In the genomic region with DNA sequence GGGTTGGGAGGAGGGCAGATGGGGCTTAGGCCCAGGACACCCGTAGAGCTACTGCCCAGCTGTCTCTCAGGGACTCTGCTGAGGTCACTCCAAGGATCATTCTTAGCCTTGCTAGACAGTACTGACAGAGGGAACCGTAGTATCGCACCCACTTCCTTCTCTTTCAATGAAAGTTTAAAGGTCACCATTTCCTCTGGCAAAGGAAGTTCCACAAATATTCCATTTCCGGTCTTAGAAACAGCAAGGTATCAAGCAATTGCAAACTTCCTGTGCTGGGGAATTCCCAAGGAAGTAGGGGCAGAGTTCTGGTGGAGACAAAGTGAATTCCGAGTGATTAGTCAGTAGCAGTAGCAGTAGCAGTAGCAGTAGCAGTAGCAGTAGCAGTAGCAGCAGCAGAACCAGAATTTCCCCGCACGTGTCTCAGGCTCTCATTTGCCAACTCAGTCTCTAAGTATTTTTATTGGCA, we compare ENCODE assay signal across 8 cellular contexts. TPM values are rescaled to one million over a fixed set of nuclear protein-coding genes. Genes with fewer than 3 reads are reported as not detected.
DNase-seq lines count a peak whose midpoint lies in the region; ATAC-seq and TF ChIP-seq lines count a peak whose summit lies in the region.

No MANE protein-coding gene starts in this region.

- ATAC-seq in GM18867 (IDR thresholded peaks at IDR 0.05; ENCODE audit: unreplicated experiment) (peak; percentile 42), PC-3 (peak; percentile 94), HG03139 (IDR thresholded peaks at IDR 0.05; ENCODE audit: unreplicated experiment) (no peak), HG02970 (IDR thresholded peaks at IDR 0.05; ENCODE audit: low FRiP score, unreplicated experiment) (no peak)

- BruUV-seq in PC-3 (replicated peaks; lab: Mats Ljungman, UMichigan), result no TSS peak

- peak overlapping the region; percentile 21; the same call in 1 of the 2 replicates for H3K4me2 ChIP-seq in PC-3 (ENCODE audit: low read length)

- H2AFZ ChIP-seq in PC-3 (ENCODE audit: low read length), result peak overlapping the region; percentile 51

- CTCF ChIA-PET in PC-3 (lab: Charles Lee), result no interaction called here

- H3K9me2 ChIP-seq in PC-3 (replicated peaks; ENCODE audit: low read length), result no peaks in the 10 kb centered on the region

- intact Hi-C loops in PC-3 (cut with micrococcal nuclease), result no loop called here

- H3K27ac ChIP-seq in PC-3 (ENCODE audit: low read length), result peak overlapping the region; percentile 85
- H3K27ac ChIP-seq in epithelial cell of prostate, result peak overlapping the region; percentile 99

- no peaks in the 10 kb centered on the region for H4K20me1 ChIP-seq in PC-3 (ENCODE audit: low read length)

- H3K79me2 ChIP-seq in PC-3 (ENCODE audit: low read length), result no peaks in the 10 kb centered on the region

- H3K4me1 ChIP-seq in PC-3 (ENCODE audit: insufficient read depth, low read length), result peaks cover 19% of the 10 kb centered on the region

- no peak for TF ChIP-seq CTCF in PC-3 (conservative IDR thresholded peaks at IDR 0.05; ENCODE audit: low read depth, low read length)

- no peaks in the 10 kb centered on the region for H3K27me3 ChIP-seq in PC-3 (ENCODE audit: low read length)

- POLR2A ChIA-PET in PC-3 (lab: Charles Lee; ENCODE audit: unreplicated experiment), result no interaction called here

- no peaks in the 10 kb centered on the region for H3K36me3 ChIP-seq in PC-3 (ENCODE audit: low read depth, low read length)

- no peak overlapping the region for H3K4me3 ChIP-seq in PC-3 (ENCODE audit: low read length)

- DNase-seq in PC-3 (peak; percentile 78), epithelial cell of prostate (ENCODE audit: low read depth, low spot score) (peak; percentile 87), pons (ENCODE audit: low spot score) (peak; percentile 19), amygdala (lab: John Stamatoyannopoulos, UW) (no peak), germinal center (ENCODE audit: low spot score) (no peak)

- H3K9ac ChIP-seq in PC-3 (ENCODE audit: low read length), result peak overlapping the region; percentile 33

- no peaks in the 10 kb centered on the region for H3K9me3 ChIP-seq in PC-3 (ENCODE audit: low read length)

- H3F3A ChIP-seq in PC-3 (ENCODE audit: low read length, unreplicated experiment), result no peaks in the 10 kb centered on the region

RNA-seq across cellular contexts. Expression of a gene that starts 24.7 kb away (rescaled TPM):
- 48.4 and 67.5 TPM in 2 replicates for total RNA-seq in PC-3 (2014; rRNA removed)

RNA-seq across cellular contexts. Expression of a gene that starts 27.6 kb away (rescaled TPM):
- 0.11 TPM in 1 of 2 replicates, not detected in the other for total RNA-seq in PC-3 (2014; rRNA removed)

RNA-seq across cellular contexts. Expression of a gene that starts 47.5 kb away (rescaled TPM):
- 16.0 and 20.7 TPM in 2 replicates for total RNA-seq in PC-3 (2014; rRNA removed)

Comparison
In these comparisons a context has a peak if more than half of its experiments do, and no peak if none do; other contexts are left out.
1. ATAC-seq: peak in GM18867 (single experiment) and PC-3 (single experiment); none in HG03139 (single experiment) and HG02970 (single experiment).
2. DNase-seq: peak in PC-3 (single experiment), epithelial cell of prostate (single experiment) and pons (single experiment); none in amygdala (0 of 56) and germinal center (single experiment).